ENCODE assay signal across 9 cellular contexts in the genomic region with DNA sequence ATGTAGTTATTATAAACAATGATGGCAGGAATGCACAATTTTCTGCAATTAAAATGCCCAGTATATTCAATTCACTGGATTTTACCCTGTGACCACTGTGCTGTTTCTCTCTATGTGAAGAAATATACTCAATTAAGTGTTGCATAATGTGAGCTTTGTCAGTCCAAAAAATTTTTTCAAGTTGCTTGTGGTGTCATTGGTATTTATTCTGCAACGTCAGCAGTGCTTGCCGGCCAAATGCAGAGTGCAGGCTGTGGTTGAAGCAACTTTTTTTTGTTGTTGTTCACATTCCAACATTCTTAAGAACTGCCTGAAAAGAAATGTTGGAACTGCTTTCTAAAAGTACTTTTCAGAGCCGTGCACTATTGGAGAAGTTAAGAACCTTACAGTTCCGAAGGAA.
DNase-seq lines count a peak whose midpoint lies in the region; ATAC-seq and TF ChIP-seq lines count a peak whose summit lies in the region.
"Had no signal": no experiment of that assay in that cellular context is flagged by ENCODE, and none has a peak within 500 bp of the region (broad histone marks: within the 10 kb centered on the region; RNA-seq: fewer than 3 reads in every experiment).

No MANE protein-coding gene starts in this region.

- peak; percentile 57 for DNase-seq in M059J (ENCODE audit: low read depth)
- peak; percentile 99 for DNase-seq in fibroblast of gingiva (ENCODE audit: low read depth)
- peak; percentile 93 for DNase-seq in mesenchymal stem cell
- DNase-seq in upper lobe of left lung: peak in 1 of 2 donors; percentile 65
- no peak for DNase-seq in esophagus squamous epithelium (lab: John Stamatoyannopoulos, UW)
- DNase-seq: activated CD4-positive, alpha-beta T cell treated with anti-CD3 and anti-CD28 coated beads for 4 hours; NCI-H1417 had no signal

- no peak overlapping the region for H3K18ac ChIP-seq in mesenchymal stem cell (ENCODE audit: low read depth in 1 of 2, low read length in 2 of 2)

- no peak overlapping the region for H2BK12ac ChIP-seq in mesenchymal stem cell (ENCODE audit: low read length in 2 of 2)

- H3K79me1 ChIP-seq in mesenchymal stem cell (replicated peaks; ENCODE audit: low read length, poor library complexity, severe bottlenecking): no peaks in the 10 kb centered on the region

- H3K4me2 ChIP-seq in mesenchymal stem cell (ENCODE audit: low read length, poor library complexity, severe bottlenecking): no peak overlapping the region

- TF ChIP-seq CTCF in upper lobe of left lung (IDR thresholded peaks at IDR 0.05) (no peak), esophagus squamous epithelium (IDR thresholded peaks at IDR 0.05) (no peak)

- H2BK5ac ChIP-seq in mesenchymal stem cell (ENCODE audit: low read depth, low read length, poor library complexity, severe bottlenecking): no peak overlapping the region

- H3K4ac ChIP-seq in mesenchymal stem cell (ENCODE audit: low read depth in 1 of 2, low read length in 2 of 2): no peak overlapping the region

- peak; percentile 61 to 90 for ATAC-seq in upper lobe of left lung (ENCODE audit: low FRiP score in 2 of 2)
- no peak for ATAC-seq in GM18867 (IDR thresholded peaks at IDR 0.05; ENCODE audit: unreplicated experiment)
- no peak for ATAC-seq in HG03565 (IDR thresholded peaks at IDR 0.05; ENCODE audit: unreplicated experiment)

- no peak overlapping the region for H4K8ac ChIP-seq in mesenchymal stem cell (ENCODE audit: low read length)

- no peak for TF ChIP-seq POLR2A in upper lobe of left lung (IDR thresholded peaks at IDR 0.05)
- no peak for TF ChIP-seq POLR2A in esophagus squamous epithelium (IDR thresholded peaks at IDR 0.05)

- H3K23ac ChIP-seq in mesenchymal stem cell (ENCODE audit: low read length in 2 of 2): no peak overlapping the region

- no peak overlapping the region for H3K9ac ChIP-seq in mesenchymal stem cell (ENCODE audit: low read length)

- no peak overlapping the region for H3K14ac ChIP-seq in mesenchymal stem cell (ENCODE audit: low read length in 2 of 2)

- H2AK5ac ChIP-seq in mesenchymal stem cell (ENCODE audit: low read length, severe bottlenecking): no peak overlapping the region

- H3K4me3 ChIP-seq in mesenchymal stem cell (ENCODE audit: insufficient read depth in 1 of 2, low read depth in 1 of 2, low read length in 2 of 2): no peak overlapping the region
- no peak overlapping the region for H3K4me3 ChIP-seq in upper lobe of left lung
- H3K4me3 ChIP-seq in esophagus squamous epithelium: no peak overlapping the region

- H3K36me3 ChIP-seq in mesenchymal stem cell (ENCODE audit: control insufficient read depth in 1 of 2, insufficient read depth in 2 of 2, low read depth in 1 of 2, low read length in 2 of 2) (no peaks in the 10 kb centered on the region), upper lobe of left lung (no peaks in the 10 kb centered on the region), esophagus squamous epithelium (no peaks in the 10 kb centered on the region)

- H3K27me3 ChIP-seq in mesenchymal stem cell (ENCODE audit: control insufficient read depth in 1 of 2, insufficient read depth in 1 of 2, low read length in 2 of 2): no peaks in the 10 kb centered on the region
- H3K27me3 ChIP-seq in upper lobe of left lung: no peaks in the 10 kb centered on the region
- H3K27me3 ChIP-seq in esophagus squamous epithelium: no peaks in the 10 kb centered on the region

- no peaks in the 10 kb centered on the region for H3K9me3 ChIP-seq in mesenchymal stem cell (ENCODE audit: control insufficient read depth, low read length)
- no peaks in the 10 kb centered on the region for H3K9me3 ChIP-seq in upper lobe of left lung
- no peaks in the 10 kb centered on the region for H3K9me3 ChIP-seq in esophagus squamous epithelium

- intact Hi-C loops in esophagus squamous epithelium (cut with DNase I): no loop called here

- H2BK120ac ChIP-seq in mesenchymal stem cell (ENCODE audit: low read depth, low read length): no peak overlapping the region

- no peak overlapping the region for H3K27ac ChIP-seq in mesenchymal stem cell (ENCODE audit: low read length, poor library complexity, severe bottlenecking)
- H3K27ac ChIP-seq in upper lobe of left lung: peak overlapping the region in 1 of 4 donors; percentile 28
- H3K27ac ChIP-seq in esophagus squamous epithelium: peak overlapping the region in 1 of 4 donors; percentile 45

- no peak for TF ChIP-seq EP300 in upper lobe of left lung (IDR thresholded peaks at IDR 0.05)

- H2AFZ ChIP-seq in mesenchymal stem cell (ENCODE audit: low read depth, low read length): no peak overlapping the region

- no peaks in the 10 kb centered on the region for H3K4me1 ChIP-seq in mesenchymal stem cell (ENCODE audit: control insufficient read depth, insufficient read depth, low read depth, low read length)
- H3K4me1 ChIP-seq in upper lobe of left lung: peaks cover 4 to 7% (median 4%) of the 10 kb centered on the region in 4 donors
- peaks cover 0 to 23% (median 5%) of the 10 kb centered on the region in 3 donors for H3K4me1 ChIP-seq in esophagus squamous epithelium

- 44% methylated on average over 2 of the region's 4 CpGs for WGBS in mesenchymal stem cell
- 38% methylated on average over 4 of the region's 4 CpGs for WGBS in upper lobe of left lung, 2 donors
- 12 to 25% methylated on average over 4 of the region's 4 CpGs for WGBS in esophagus squamous epithelium, 2 donors

- H2BK15ac ChIP-seq in mesenchymal stem cell (ENCODE audit: low read depth, poor library complexity, severe bottlenecking): no peak overlapping the region

- no peak overlapping the region for H4K91ac ChIP-seq in mesenchymal stem cell (ENCODE audit: low read length)

Comparison
In these comparisons a context has a peak if more than half of its experiments do, and no peak if none do; other contexts are left out.
1. ATAC-seq: peak in upper lobe of left lung (2 of 2); none in GM18867 (single experiment) and HG03565 (single experiment).